In genomic region chr19:55406091-55406868, GRCh38 we compare ENCODE assay signal across 9 cellular contexts. TPM values are rescaled to one million over a fixed set of nuclear protein-coding genes. Genes with fewer than 3 reads are reported as not detected.
DNase-seq lines count a peak whose midpoint lies in the region; ATAC-seq and TF ChIP-seq lines count a peak whose summit lies in the region.
"Had no signal": no experiment of that assay in that cellular context is flagged by ENCODE, and none has a peak within 500 bp of the region (broad histone marks: within the 10 kb centered on the region; RNA-seq: fewer than 3 reads in every experiment).

No MANE protein-coding gene starts in this region.

- 86 to 88% methylated on average over 13 to 15 of the region's 16 CpGs for WGBS in thyroid gland, 2 donors

- peak overlapping the region; percentile 88 for H3K27ac Mint-ChIP-seq in stimulated activated naive CD8-positive, alpha-beta T cell treated with anti-CD3 and anti-CD28 coated beads, Interleukin-15, Interleukin-2, amounts not matched to agents 100 ng/mL and 50 ng/mL, for 24 hours
- peak overlapping the region; percentile 67 for H3K27ac Mint-ChIP-seq in mesothelial cell of epicardium

- H3K36me3 ChIP-seq in thyroid gland, result peaks cover 4 to 10% of the 10 kb centered on the region in 2 donors

- in situ Hi-C loops in astrocyte of the spinal cord (cut with HindIII; ENCODE audit: low sequenced_read_pairs), result no loop called here

- H3K27ac ChIP-seq in thyroid gland, result no peak overlapping the region

- TF ChIP-seq CTCF in astrocyte of the spinal cord (IDR thresholded peaks at IDR 0.05; ENCODE audit: low read depth, low read length) (no peak), mesothelial cell of epicardium (IDR thresholded peaks at IDR 0.05; ENCODE audit: unreplicated experiment) (no peak), thyroid gland (IDR thresholded peaks at IDR 0.05) (no peak), omental fat pad (IDR thresholded peaks at IDR 0.05) (no peak)

- no peak for ATAC-seq in stimulated activated naive CD8-positive, alpha-beta T cell treated with anti-CD3 and anti-CD28 coated beads, Interleukin-15, Interleukin-2, amounts not matched to agents 100 U/mL and 50 U/mL, for 24 hours
- ATAC-seq in omental fat pad (ENCODE audit: low FRiP score), result no peak
- ATAC-seq in GM18873 (IDR thresholded peaks at IDR 0.05; ENCODE audit: low FRiP score, unreplicated experiment), result no peak

- TF ChIP-seq POLR2A in thyroid gland (IDR thresholded peaks at IDR 0.05), result no peak

- peak overlapping the region; percentile 96 for H3K4me3 Mint-ChIP-seq in stimulated activated naive CD8-positive, alpha-beta T cell treated with anti-CD3 and anti-CD28 coated beads, Interleukin-15, Interleukin-2, amounts not matched to agents 100 ng/mL and 50 ng/mL, for 24 hours
- peak overlapping the region; percentile 88 for H3K4me3 Mint-ChIP-seq in mesothelial cell of epicardium

- intact Hi-C loops in thyroid gland (cut with DNase I), result no loop called here

- no peaks in the 10 kb centered on the region for H3K9me3 Mint-ChIP-seq in stimulated activated naive CD8-positive, alpha-beta T cell treated with anti-CD3 and anti-CD28 coated beads, Interleukin-15, Interleukin-2, amounts not matched to agents 100 ng/mL and 50 ng/mL, for 24 hours
- peaks cover 9% of the 10 kb centered on the region for H3K9me3 Mint-ChIP-seq in mesothelial cell of epicardium

- peaks cover 37% of the 10 kb centered on the region for H3K4me1 Mint-ChIP-seq in stimulated activated naive CD8-positive, alpha-beta T cell treated with anti-CD3 and anti-CD28 coated beads, Interleukin-15, Interleukin-2, amounts not matched to agents 100 ng/mL and 50 ng/mL, for 24 hours (ENCODE audit: low read depth)
- H3K4me1 Mint-ChIP-seq in mesothelial cell of epicardium, result peaks cover 20% of the 10 kb centered on the region

- no peak for DNase-seq in stimulated activated naive CD8-positive, alpha-beta T cell treated with anti-CD3 and anti-CD28 coated beads, Interleukin-15, Interleukin-2, amounts not matched to agents 100 U/mL and 50 U/mL, for 24 hours
- DNase-seq in astrocyte of the spinal cord (ENCODE audit: low read depth, low spot score) (no peak), mesothelial cell of epicardium (ENCODE audit: low spot score in 2 of 2, unreplicated experiment in 2 of 2) (no peak), NCI-H2107 treated with DMSO at 0.1 percent for 48 hours (lab: John Stamatoyannopoulos, UW; ENCODE audit: unreplicated experiment) (no peak), thyroid gland (no peak), omental fat pad (ENCODE audit: low spot score) (no peak)
- DNase-seq: activated CD4-positive, alpha-beta T cell treated with anti-CD3 and anti-CD28 coated beads, Interleukin-2, amount 50 U/mL, for 48 hours had no signal

- H3K4me3 ChIP-seq in astrocyte of the spinal cord (ENCODE audit: low read depth, low read length), result peak overlapping the region; percentile 80
- peak overlapping the region in 1 of 3 donors; percentile 93 for H3K4me3 ChIP-seq in thyroid gland (replicated peaks in 1 of 3)

- H3K9me3 ChIP-seq in thyroid gland, result no peaks in the 10 kb centered on the region

- H3K36me3 Mint-ChIP-seq in stimulated activated naive CD8-positive, alpha-beta T cell treated with anti-CD3 and anti-CD28 coated beads, Interleukin-15, Interleukin-2, amounts not matched to agents 100 ng/mL and 50 ng/mL, for 24 hours (ENCODE audit: low read depth), result peaks cover 47% of the 10 kb centered on the region
- peaks cover 22% of the 10 kb centered on the region for H3K36me3 Mint-ChIP-seq in mesothelial cell of epicardium

- no peaks in the 10 kb centered on the region for H3K27me3 Mint-ChIP-seq in stimulated activated naive CD8-positive, alpha-beta T cell treated with anti-CD3 and anti-CD28 coated beads, Interleukin-15, Interleukin-2, amounts not matched to agents 100 ng/mL and 50 ng/mL, for 24 hours
- H3K27me3 Mint-ChIP-seq in mesothelial cell of epicardium (ENCODE audit: low read depth), result peaks cover 5% of the 10 kb centered on the region

- H3K4me1 ChIP-seq in thyroid gland, result peaks cover 14 to 18% of the 10 kb centered on the region in 2 donors

- no peaks in the 10 kb centered on the region for H3K27me3 ChIP-seq in thyroid gland

RNA-seq across cellular contexts. Expression of gene UBE2S, which starts 1.3 kb away (rescaled TPM):
- total RNA-seq in mesothelial cell of epicardium, result 65.3 to 77.0 TPM (median 73.2 TPM) in 3 replicates
- 10 to 100 TPM in 2 of 4 donors, 1 to 10 TPM in 2; 5.7 to 13.3 (median 9.8) TPM for total RNA-seq in thyroid gland
- total RNA-seq in omental fat pad, result 10 to 100 TPM in 2 of 4 donors, 1 to 10 TPM in 2; 7.4 to 25.6 (median 13.0) TPM

RNA-seq across cellular contexts. Expression of gene RPL28, which starts 20.5 kb away (rescaled TPM):
- total RNA-seq in mesothelial cell of epicardium (1,773 to 1,819 TPM (median 1,790 TPM) in 3 replicates), thyroid gland (100 to 1,000 TPM; 156 to 404 (median 205) TPM), omental fat pad (100 to 1,000 TPM; 490 to 747 (median 555) TPM)

RNA-seq across cellular contexts. Expression of gene TMEM238, which starts 22.2 kb away (rescaled TPM):
- total RNA-seq in mesothelial cell of epicardium (2.3 to 2.9 TPM (median 2.3 TPM) in 3 replicates), thyroid gland (10 to 100 TPM in 3 of 4 donors, 1 to 10 TPM in 1; 6.3 to 73.5 (median 31.2) TPM), omental fat pad (1 to 10 TPM in 3 of 4 donors, not detected in 1; 1.5 to 1.7 (median 1.6) TPM)

RNA-seq across cellular contexts. Expression of gene TMEM190, which starts 29.7 kb away (rescaled TPM):
- total RNA-seq in mesothelial cell of epicardium (2.2 to 2.4 TPM (median 2.4 TPM) in 3 replicates), thyroid gland (not detected), omental fat pad (not detected)

RNA-seq across cellular contexts. Expression of gene IL11, which starts 36.0 kb away (rescaled TPM):
- total RNA-seq in mesothelial cell of epicardium (10.0 to 12.9 TPM (median 11.6 TPM) in 3 replicates), thyroid gland (not detected), omental fat pad (1 to 10 TPM in 1 of 4 donors, under 1 TPM in 1, not detected in 2; 0.28 to 1.2 TPM)
